In the genomic region with DNA sequence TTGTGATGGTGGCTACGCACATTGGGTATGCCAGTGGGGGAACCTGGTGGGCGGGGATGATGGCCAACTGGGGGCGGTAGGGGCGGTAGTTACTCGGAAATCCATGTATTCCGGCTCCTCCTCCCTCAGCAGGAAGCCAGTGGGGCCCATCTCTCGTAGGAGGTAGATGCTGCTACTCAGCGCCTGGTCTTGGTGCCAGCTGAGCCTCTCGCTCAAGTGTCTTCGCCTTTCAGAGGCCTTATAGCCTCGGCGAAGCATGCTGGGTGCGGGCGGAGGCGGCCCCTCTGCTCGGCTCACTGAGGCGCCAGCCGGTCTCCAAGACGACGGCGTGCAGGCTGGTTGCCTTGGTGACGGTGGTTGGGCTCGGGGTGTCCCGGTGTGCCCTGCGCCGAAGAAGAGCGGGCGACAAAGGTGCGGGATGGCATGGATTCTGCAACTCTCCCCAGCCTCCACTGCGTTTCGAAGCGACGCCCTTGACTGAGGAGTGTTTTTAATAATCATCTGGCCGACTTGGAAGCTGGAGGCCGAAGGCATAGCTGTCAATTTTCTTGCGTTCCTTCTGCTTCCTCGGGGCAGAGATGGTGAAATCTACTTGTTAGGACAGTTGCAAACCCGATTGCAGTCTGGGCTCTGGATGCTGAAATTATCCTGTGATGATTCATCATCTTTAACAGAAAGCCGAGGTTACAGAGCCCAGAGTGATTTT, we compare ENCODE assay signal across 8 cellular contexts. TPM values are rescaled to one million over a fixed set of nuclear protein-coding genes. Genes with fewer than 3 reads are reported as not detected.
DNase-seq lines count a peak whose midpoint lies in the region; ATAC-seq and TF ChIP-seq lines count a peak whose summit lies in the region.

A gene with protein sequence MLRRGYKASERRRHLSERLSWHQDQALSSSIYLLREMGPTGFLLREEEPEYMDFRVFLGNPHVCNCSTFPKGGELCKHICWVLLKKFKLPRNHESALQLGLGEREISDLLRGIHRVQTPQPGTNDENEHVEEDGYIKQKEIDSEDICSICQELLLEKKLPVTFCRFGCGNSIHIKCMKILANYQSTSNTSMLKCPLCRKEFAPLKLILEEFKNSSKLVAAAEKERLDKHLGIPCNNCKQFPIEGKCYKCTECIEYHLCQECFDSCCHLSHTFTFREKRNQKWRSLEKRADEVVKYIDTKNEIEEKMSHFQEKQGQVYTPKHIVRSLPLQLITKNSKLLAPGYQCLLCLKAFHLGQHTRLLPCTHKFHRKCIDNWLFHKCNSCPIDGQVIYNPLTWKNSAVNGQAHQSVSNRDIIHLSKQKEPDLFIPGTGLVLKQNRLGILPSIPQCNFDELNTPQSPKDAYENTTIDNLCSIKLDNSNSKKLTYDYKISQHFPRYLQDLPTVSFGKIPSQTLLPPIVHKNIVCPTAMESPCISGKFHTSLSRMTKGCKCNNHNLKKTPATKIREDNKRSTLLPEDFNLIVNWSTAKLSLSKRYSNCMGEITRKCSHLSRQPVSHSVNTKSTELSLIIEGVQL (minus strand): TSS at position 298 of the 706 bp plus-strand sequence. CDS start 40 bp downstream, at position 258.

- H3K27ac ChIP-seq in adrenal gland (no peak within 1 kb of the TSS), heart right ventricle (peak within 1 kb of the TSS in 1 of 10 donors; percentile 45)

- POLR2A ChIA-PET in activated CD4-positive, alpha-beta T cell treated with anti-CD3 and anti-CD28 coated beads for 36 hours (lab: Charles Lee): no interaction called here

- intact Hi-C loops in activated CD4-positive, alpha-beta T cell treated with anti-CD3 and anti-CD28 coated beads for 36 hours (cut with DNase I, micrococcal nuclease): no loop called here
- intact Hi-C loops in adrenal gland (cut with DNase I): no loop called here
- intact Hi-C loops in heart right ventricle (cut with DNase I): no loop called here

- H3K4me1 ChIP-seq in adrenal gland (replicated peaks in 1 of 2): peaks cover 0 to 6% of the 10 kb centered on the region in 2 donors
- H3K4me1 ChIP-seq in heart right ventricle: peaks cover 0 to 10% (median 0%) of the 10 kb centered on the region in 9 donors

- no peak for TF ChIP-seq POLR2A in adrenal gland (IDR thresholded peaks at IDR 0.05)

- CTCF ChIA-PET in activated CD4-positive, alpha-beta T cell treated with anti-CD3 and anti-CD28 coated beads for 36 hours (lab: Charles Lee): no interaction called here

- peaks cover 29% of the 10 kb centered on the region for H3K27me3 Mint-ChIP-seq in activated CD4-positive, alpha-beta T cell treated with anti-CD3 and anti-CD28 coated beads for 36 hours

- peak; percentile 84 for ATAC-seq in activated CD4-positive, alpha-beta T cell treated with anti-CD3 and anti-CD28 coated beads for 36 hours
- ATAC-seq in HG03095 (IDR thresholded peaks at IDR 0.05; ENCODE audit: unreplicated experiment): peak; percentile 79
- ATAC-seq in heart right ventricle: peak; percentile 38 to 90 (median 66)

- no peaks in the 10 kb centered on the region for H3K36me3 Mint-ChIP-seq in activated CD4-positive, alpha-beta T cell treated with anti-CD3 and anti-CD28 coated beads for 36 hours (ENCODE audit: low read depth)

- TF ChIP-seq CTCF in adrenal gland (IDR thresholded peaks at IDR 0.05): no peak
- no peak for TF ChIP-seq CTCF in heart right ventricle (IDR thresholded peaks at IDR 0.05)

- H3K27ac Mint-ChIP-seq in activated CD4-positive, alpha-beta T cell treated with anti-CD3 and anti-CD28 coated beads for 36 hours: no peak within 1 kb of the TSS

- no peaks in the 10 kb centered on the region for H3K9me3 ChIP-seq in adrenal gland (replicated peaks in 1 of 3)
- H3K9me3 ChIP-seq in heart right ventricle: peaks cover 0 to 14% (median 0%) of the 10 kb centered on the region in 11 donors

- H3K9me3 Mint-ChIP-seq in activated CD4-positive, alpha-beta T cell treated with anti-CD3 and anti-CD28 coated beads for 36 hours (ENCODE audit: low read depth): no peaks in the 10 kb centered on the region

- DNase-seq in activated CD4-positive, alpha-beta T cell treated with anti-CD3 and anti-CD28 coated beads for 36 hours: peak; percentile 63
- no peak for DNase-seq in activated CD4-positive, alpha-beta T cell treated with anti-CD3 and anti-CD28 coated beads for 1 hour
- DNase-seq in NCI-H510A (lab: John Stamatoyannopoulos, UW) (peak; percentile 91), adrenal gland (peak; percentile 37 to 87 (median 49)), heart right ventricle (peak; percentile 24 to 53), occipital lobe (lab: John Stamatoyannopoulos, UW) (peak; percentile 82), NAMALWA (ENCODE audit: low spot score) (no peak)

- H3K36me3 ChIP-seq in adrenal gland (replicated peaks in 1 of 2): no peaks in the 10 kb centered on the region
- H3K36me3 ChIP-seq in heart right ventricle: no peaks in the 10 kb centered on the region

- peak within 1 kb of the TSS in 2 of 4 donors; percentile 3 to 52 for H3K4me3 ChIP-seq in adrenal gland
- H3K4me3 ChIP-seq in heart right ventricle: peak within 1 kb of the TSS in 9 of 10 donors; percentile 17 to 55 (median 50)

- H3K27me3 ChIP-seq in adrenal gland (peaks cover 4% of the 10 kb centered on the region), heart right ventricle (peaks cover 0 to 6% (median 3%) of the 10 kb centered on the region in 7 donors)

- WGBS in adrenal gland, 4 donors: 2 to 12% (median 3%) methylated on average over 11 to 39 of the region's 39 CpGs
- WGBS in heart right ventricle, 2 donors: 8 to 9% methylated on average over 39 of the region's 39 CpGs

- peaks cover 12% of the 10 kb centered on the region for H3K4me1 Mint-ChIP-seq in activated CD4-positive, alpha-beta T cell treated with anti-CD3 and anti-CD28 coated beads for 36 hours

- peak within 1 kb of the TSS; percentile 55 for H3K4me3 Mint-ChIP-seq in activated CD4-positive, alpha-beta T cell treated with anti-CD3 and anti-CD28 coated beads for 36 hours

RNA-seq across cellular contexts. Expression of the gene that starts here (rescaled TPM):
- not detected for total RNA-seq in activated CD4-positive, alpha-beta T cell treated with anti-CD3 and anti-CD28 coated beads for 36 hours
- total RNA-seq in adrenal gland: not detected
- under 1 TPM in 1 of 3 donors, not detected in 2; 0.13 TPM for polyA plus RNA-seq in adrenal gland
- not detected for total RNA-seq in heart right ventricle
- not detected for polyA plus RNA-seq in heart right ventricle
- total RNA-seq in occipital lobe: 1.2 TPM

Comparison
In these comparisons a context has a peak if more than half of its experiments do, and no peak if none do; other contexts are left out.
1. Peak in DNase-seq and ATAC-seq in activated CD4-positive, alpha-beta T cell treated with anti-CD3 and anti-CD28 coated beads for 36 hours; RNA of the gene not detected or under 1 TPM.
2. Peak in DNase-seq in adrenal gland; RNA of the gene not detected or under 1 TPM.
3. Peak in DNase-seq, ATAC-seq and H3K4me3 ChIP-seq in heart right ventricle; RNA of the gene not detected or under 1 TPM.
4. DNase-seq: peak in NCI-H510A (single experiment) and occipital lobe (single experiment); none in activated CD4-positive, alpha-beta T cell treated with anti-CD3 and anti-CD28 coated beads for 1 hour (single experiment) and NAMALWA (single experiment).
5. Peak in every context shown above with its lines, with median percentiles within 50 percentile points of each other: ATAC-seq.